ENCODE assay signal across 7 cellular contexts in genomic region chr7:43584200-43584586, GRCh38. TPM values are rescaled to one million over a fixed set of nuclear protein-coding genes. Genes with fewer than 3 reads are reported as not detected.
DNase-seq lines count a peak whose midpoint lies in the region; ATAC-seq and TF ChIP-seq lines count a peak whose summit lies in the region.

No MANE protein-coding gene starts in this region.

- no peak for TF ChIP-seq CTCF in H9 (conservative IDR thresholded peaks at IDR 0.05)
- TF ChIP-seq CTCF in Peyer's patch (IDR thresholded peaks at IDR 0.05) = no peak
- no peak for TF ChIP-seq CTCF in astrocyte of the cerebellum (IDR thresholded peaks at IDR 0.05; ENCODE audit: low read depth, low read length, missing control alignments)
- no peak for TF ChIP-seq CTCF in smooth muscle cell (IDR thresholded peaks at IDR 0.05; ENCODE audit: borderline replicate concordance, insufficient read depth, poor library complexity, severe bottlenecking)

- peaks cover 11% of the 10 kb centered on the region for H3K27me3 Mint-ChIP-seq in H9 (ENCODE audit: low read depth)

- no peaks in the 10 kb centered on the region for H4K20me1 ChIP-seq in H9 (ENCODE audit: control insufficient read depth, insufficient read depth, insufficient read length)
- H4K20me1 ChIP-seq in smooth muscle cell (ENCODE audit: low read depth) = peaks cover 58% of the 10 kb centered on the region

- H3K18ac ChIP-seq in H9 (ENCODE audit: insufficient read length, low read depth, low read length) = no peak overlapping the region

- no peak overlapping the region for H2AK5ac ChIP-seq in H9 (ENCODE audit: insufficient read length, low read length)

- H3K4me3 ChIP-seq in Peyer's patch = peak overlapping the region; percentile 73 to 98 (median 92)
- H3K4me3 ChIP-seq in astrocyte of the cerebellum (ENCODE audit: low read depth, low read length) = peak overlapping the region; percentile 88
- peak overlapping the region; percentile 84 for H3K4me3 ChIP-seq in iPS-11a (ENCODE audit: low read depth, low read length)
- peak overlapping the region; percentile 97 for H3K4me3 ChIP-seq in smooth muscle cell

- no peak overlapping the region for H3K56ac ChIP-seq in H9 (ENCODE audit: insufficient read length, low read depth, low read length)

- H3K4me1 Mint-ChIP-seq in H9 = peaks cover 29 to 34% of the 10 kb centered on the region in 2 experiments

- H4K5ac ChIP-seq in H9 (ENCODE audit: insufficient read length, low read depth, low read length) = no peak overlapping the region

- no peaks in the 10 kb centered on the region for H3F3A ChIP-seq in smooth muscle cell (ENCODE audit: low read depth)

- no peak overlapping the region for H2BK20ac ChIP-seq in H9 (ENCODE audit: low read depth, low read length, poor library complexity, severe bottlenecking)

- no peak overlapping the region for H3K27ac Mint-ChIP-seq in H9

- no peaks in the 10 kb centered on the region for H3K36me3 ChIP-seq in Peyer's patch
- H3K36me3 ChIP-seq in smooth muscle cell (ENCODE audit: low read depth) = no peaks in the 10 kb centered on the region

- H2BK120ac ChIP-seq in H9 (ENCODE audit: low read depth, low read length, poor library complexity, severe bottlenecking) = no peak overlapping the region

- peak overlapping the region; percentile 78 to 89 for H3K4me3 Mint-ChIP-seq in H9

- H3K9me3 Mint-ChIP-seq in H9 = peaks cover 0 to 3% of the 10 kb centered on the region in 2 experiments; a peak in 2 of 5 replicates

- DNase-seq in H9 (no peak), Peyer's patch (peak in 1 of 3 donors; percentile 58), astrocyte of the cerebellum (ENCODE audit: low read depth) (no peak), smooth muscle cell (lab: John Stamatoyannopoulos, UW; ENCODE audit: unreplicated experiment) (no peak)

- H3K4ac ChIP-seq in H9 (ENCODE audit: low read depth, low read length) = no peak overlapping the region

- H3K14ac ChIP-seq in H9 (ENCODE audit: insufficient read depth, low read length) = no peak overlapping the region

- no peak overlapping the region for H2BK5ac ChIP-seq in H9 (ENCODE audit: insufficient read length, low read length)

- no peaks in the 10 kb centered on the region; the same call in 1 of the 2 replicates for H3K27me3 ChIP-seq in H9 (ENCODE audit: insufficient read depth, low read length)
- no peaks in the 10 kb centered on the region for H3K27me3 ChIP-seq in Peyer's patch
- no peaks in the 10 kb centered on the region for H3K27me3 ChIP-seq in smooth muscle cell (ENCODE audit: low read depth)

- H3K23ac ChIP-seq in H9 (ENCODE audit: insufficient read length, low read depth, low read length) = no peak overlapping the region

- H4K91ac ChIP-seq in H9 (ENCODE audit: insufficient read length, low read depth, low read length) = no peak overlapping the region

- peaks cover 12% of the 10 kb centered on the region for H3K23me2 ChIP-seq in H9 (ENCODE audit: insufficient read length, low read depth, low read length, poor library complexity, severe bottlenecking)

- no peak for ATAC-seq in GM21390 (IDR thresholded peaks at IDR 0.05; ENCODE audit: unreplicated experiment)
- no peak for ATAC-seq in HG02981 (IDR thresholded peaks at IDR 0.05; ENCODE audit: unreplicated experiment)

- peak overlapping the region; percentile 70 for H3K4me2 ChIP-seq in H9 (ENCODE audit: insufficient read depth, insufficient read length, low read length)
- peak overlapping the region; percentile 95 for H3K4me2 ChIP-seq in smooth muscle cell

- H2AFZ ChIP-seq in H9 (ENCODE audit: low read length) (no peak overlapping the region), smooth muscle cell (ENCODE audit: low read depth) (peak overlapping the region; percentile 88)

- H3K27ac ChIP-seq in H9 (ENCODE audit: insufficient read length, low read depth, low read length) = no peak overlapping the region
- H3K27ac ChIP-seq in Peyer's patch = peak overlapping the region; percentile 93 to 99 (median 98)
- peak overlapping the region; percentile 76 for H3K27ac ChIP-seq in smooth muscle cell (ENCODE audit: low read depth)

- H3K36me3 Mint-ChIP-seq in H9 (ENCODE audit: insufficient read depth in 1 of 3, low read depth in 3 of 3) = no peaks in the 10 kb centered on the region; a peak in 1 of 7 replicates

- H3T11ph ChIP-seq in H9 (ENCODE audit: low read length) = no peak overlapping the region

- H3K9ac ChIP-seq in H9 (ENCODE audit: extremely low read depth, insufficient read length, low read length) = peak overlapping the region; percentile 57
- H3K9ac ChIP-seq in smooth muscle cell (ENCODE audit: low read depth) = peak overlapping the region; percentile 87

- H3K79me1 ChIP-seq in H9 (ENCODE audit: insufficient read depth, low read depth, low read length, poor library complexity, severe bottlenecking) = no peaks in the 10 kb centered on the region

- no peak for TF ChIP-seq POLR2A in Peyer's patch (IDR thresholded peaks at IDR 0.05)

- no peak overlapping the region for H2BK15ac ChIP-seq in H9 (ENCODE audit: low read depth, low read length)

- H3K9me3 ChIP-seq in H9 (ENCODE audit: control insufficient read depth, low read depth, low read length) = no peaks in the 10 kb centered on the region
- H3K9me3 ChIP-seq in Peyer's patch = no peaks in the 10 kb centered on the region
- H3K9me3 ChIP-seq in smooth muscle cell (replicated peaks; ENCODE audit: low read depth) = no peaks in the 10 kb centered on the region

- H3K4me1 ChIP-seq in H9 (ENCODE audit: insufficient read depth, low read length) (peaks cover 5% of the 10 kb centered on the region; the same call in 1 of the 2 replicates), Peyer's patch (peaks cover 0 to 35% (median 7%) of the 10 kb centered on the region in 4 donors), smooth muscle cell (ENCODE audit: low read depth) (peaks cover 9% of the 10 kb centered on the region)

- WGBS in H9 (ENCODE audit: extremely low coverage, insufficient read length, low lambda C conversion rate) = no CpG with 5 or more reads among the region's 8 CpGs
- WGBS in smooth muscle cell (ENCODE audit: low lambda C conversion rate) = 14% methylated on average over 8 of the region's 8 CpGs

- H2BK12ac ChIP-seq in H9 (ENCODE audit: insufficient read length, low read depth, low read length) = no peak overlapping the region

- no peak overlapping the region for H4K8ac ChIP-seq in H9 (replicated peaks; ENCODE audit: insufficient read length, low read depth, low read length)

- in situ Hi-C loops in astrocyte of the cerebellum (cut with HindIII; ENCODE audit: low sequenced_read_pairs) = no loop called here

- peaks cover 2% of the 10 kb centered on the region; the same call in 1 of the 2 replicates for H3K79me2 ChIP-seq in H9 (ENCODE audit: insufficient read depth, low read length)
- H3K79me2 ChIP-seq in smooth muscle cell (ENCODE audit: low read depth) = peaks cover 50% of the 10 kb centered on the region

RNA-seq across cellular contexts. Expression of gene STK17A, which starts 1.3 kb away (rescaled TPM):
- total RNA-seq in H9 (2021) (9.3 and 9.8 TPM in 2 replicates), Peyer's patch (10 to 100 TPM; 16.0 to 66.8 (median 17.7) TPM), smooth muscle cell (25.5 and 28.2 TPM in 2 replicates)
- polyA plus RNA-seq in smooth muscle cell = 21.0 and 26.8 TPM in 2 replicates
